20 cellular contexts compared by ENCODE assay signal in the genomic region with DNA sequence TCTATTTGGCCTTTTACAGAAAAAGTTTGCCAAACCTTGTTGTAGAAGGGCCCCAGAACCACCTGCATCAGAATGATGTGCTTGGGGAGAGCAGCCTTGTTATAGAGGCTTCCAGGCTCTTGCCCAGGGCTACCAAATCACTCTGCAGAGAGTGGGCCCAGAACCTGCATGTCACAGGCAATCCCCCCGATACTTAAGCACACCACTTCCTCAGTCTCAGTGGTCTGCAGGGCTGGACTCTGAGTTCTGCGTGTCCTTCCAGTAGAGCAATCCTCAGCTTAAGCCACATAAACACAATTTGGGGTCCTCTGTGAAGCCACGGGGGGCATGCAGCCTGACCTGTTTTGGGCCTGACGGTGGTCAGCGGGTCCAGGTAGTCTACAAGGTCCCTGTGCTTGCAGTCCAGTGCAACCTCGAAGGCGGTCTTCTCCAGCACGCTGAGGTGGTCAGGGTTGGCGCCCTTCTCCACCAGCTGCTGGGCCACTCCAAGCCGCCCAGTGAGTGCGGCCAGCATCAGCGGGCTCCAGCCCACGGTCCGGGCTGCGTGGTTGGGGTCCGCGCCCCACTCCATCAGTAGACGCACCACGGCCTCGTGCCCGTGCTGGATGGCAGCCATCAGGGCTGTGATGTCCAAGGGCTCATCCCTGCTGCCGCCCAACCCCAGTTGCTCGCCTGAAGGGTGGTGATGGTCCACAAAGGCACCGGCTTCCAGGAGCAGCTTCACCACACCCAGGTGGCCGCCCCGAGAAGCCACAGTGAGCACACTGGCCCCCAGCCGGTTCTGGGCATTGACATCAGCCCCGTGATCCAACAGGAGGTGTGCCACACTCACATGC.
"Had no signal": no experiment of that assay in that cellular context is flagged by ENCODE, and none has a peak within 500 bp of the region (broad histone marks: within the 10 kb centered on the region; RNA-seq: fewer than 3 reads in every experiment).

No MANE protein-coding gene starts in this region.

- H3K4me3 Mint-ChIP-seq: mesothelial cell of epicardium, natural killer cell, neural crest cell, type B pancreatic cell had no signal

- H3K27me3 Mint-ChIP-seq: type B pancreatic cell had no signal

- DNase-seq: cortex of kidney; dorsolateral prefrontal cortex; effector CD8-positive, alpha-beta T cell; heart left ventricle; hippocampal formation; kidney glomerular epithelial cell; natural killer cell; nucleus accumbens; psoas muscle; retina; spleen; stimulated activated CD4-positive, alpha-beta T cell treated with anti-CD3 and anti-CD28 coated beads, Interleukin-15, amount 100 ng/mL, for 24 hours; stimulated activated CD4-positive, alpha-beta T cell treated with anti-CD3 and anti-CD28 coated beads, Interleukin-1b, Interleukin-23, amount 100 ng/mL, for 48 hours; stimulated activated naive CD4-positive, alpha-beta T cell had no signal

- H3K36me3 Mint-ChIP-seq: natural killer cell had no signal

- H3K27me3 ChIP-seq: dorsolateral prefrontal cortex, heart left ventricle, right lobe of liver, uterus had no signal

- H3K9ac ChIP-seq: parathyroid adenoma had no signal

- H3K9me3 Mint-ChIP-seq: mesothelial cell of epicardium, natural killer cell, neural crest cell, type B pancreatic cell had no signal

- H3K4me1 ChIP-seq: right lobe of liver had no signal

- H3K9me3 ChIP-seq: heart left ventricle, psoas muscle, right lobe of liver, spleen, uterus had no signal

- H3K27ac Mint-ChIP-seq: natural killer cell had no signal

- H3K36me3 ChIP-seq: right lobe of liver, uterus had no signal

- H3K4me3 ChIP-seq: dorsolateral prefrontal cortex, heart left ventricle, psoas muscle, right lobe of liver, spleen, uterus had no signal
